In the genomic region with DNA sequence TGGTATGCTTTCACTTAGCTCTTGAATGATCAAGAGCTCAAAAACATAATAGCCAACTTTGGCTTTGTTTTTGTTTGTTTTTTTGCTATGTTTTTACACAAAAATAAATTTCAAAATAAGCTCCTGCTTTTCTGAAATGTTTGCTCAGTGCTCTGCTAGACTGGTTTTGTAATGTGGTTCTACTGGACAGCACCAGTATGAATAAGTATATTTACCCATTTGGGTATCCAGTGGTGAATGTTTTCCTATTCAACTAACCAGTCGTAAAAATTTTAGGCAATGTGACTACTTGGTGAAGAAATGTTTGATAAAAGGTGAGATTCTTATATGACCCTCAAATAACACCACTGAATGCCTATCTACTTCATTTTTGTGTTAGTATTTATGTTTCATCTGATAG, we compare ENCODE assay signal across 5 cellular contexts.
"Had no signal": no experiment of that assay in that cellular context is flagged by ENCODE, and none has a peak within 500 bp of the region (broad histone marks: within the 10 kb centered on the region; RNA-seq: fewer than 3 reads in every experiment).

No MANE protein-coding gene starts in this region.

- H3K4me3 Mint-ChIP-seq: GM23338, H9 had no signal

- H2AFZ ChIP-seq: GM23338 had no signal

- H3K4me1 Mint-ChIP-seq: GM23338, H9 had no signal

- ATAC-seq: GM23338, K562 had no signal

- H3K4me3 ChIP-seq: GM23338, K562 had no signal

- H3K4me2 ChIP-seq: GM23338 had no signal

- H3K27ac Mint-ChIP-seq: GM23338, H9 had no signal

- DNase-seq: H9, HCEC 1CT, IMR-90 had no signal
